8 cellular contexts compared by ENCODE assay signal in the genomic region with DNA sequence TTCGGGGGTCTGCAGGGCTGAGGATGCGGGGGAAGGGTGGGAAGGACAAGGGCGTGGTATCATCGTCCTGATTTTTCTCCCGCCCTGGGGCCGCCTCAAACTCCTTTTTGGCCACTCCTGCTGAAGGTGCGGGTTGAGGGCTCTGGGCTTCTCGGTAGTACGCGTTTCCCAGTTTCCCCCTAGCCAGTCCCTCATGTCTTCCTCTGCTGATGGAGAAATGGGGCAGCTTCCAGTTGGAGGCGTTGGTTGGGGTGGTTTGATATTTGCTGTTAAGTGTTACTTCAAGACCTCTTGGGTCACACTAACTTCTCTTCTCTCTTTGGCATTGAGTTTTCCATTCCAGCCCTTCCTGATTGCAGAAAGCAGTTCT. TPM values are rescaled to one million over a fixed set of nuclear protein-coding genes. Genes with fewer than 3 reads are reported as not detected.
DNase-seq lines count a peak whose midpoint lies in the region; ATAC-seq and TF ChIP-seq lines count a peak whose summit lies in the region.

No MANE protein-coding gene starts in this region.

- no peaks in the 10 kb centered on the region for H3K27me3 Mint-ChIP-seq in CD8-positive, alpha-beta T cell (ENCODE audit: low read depth)

- ATAC-seq in CD8-positive, alpha-beta T cell = peak; percentile 22
- ATAC-seq in GM18861 (IDR thresholded peaks at IDR 0.05; ENCODE audit: unreplicated experiment) = peak; percentile 26
- peak; percentile 35 for ATAC-seq in HG03045 (IDR thresholded peaks at IDR 0.05; ENCODE audit: unreplicated experiment)

- H3K36me3 Mint-ChIP-seq in CD8-positive, alpha-beta T cell = peaks cover 16% of the 10 kb centered on the region

- intact Hi-C loops in CD8-positive, alpha-beta T cell (cut with DNase I, micrococcal nuclease) = loop anchor here (2.0 to 10.0 kb wide), 5 partner anchors 237 to 777 kb away; a partner anchor contains a TSS
- intact Hi-C loops in dorsolateral prefrontal cortex (cut with DNase I) = loop anchor here (5.0 to 10.0 kb wide), 3 partner anchors 194 to 237 kb away; a partner anchor contains a TSS

- peak overlapping the region; percentile 98 for H3K27ac Mint-ChIP-seq in CD8-positive, alpha-beta T cell

- peaks cover 36% of the 10 kb centered on the region for H3K4me1 Mint-ChIP-seq in CD8-positive, alpha-beta T cell (ENCODE audit: low read depth)

- H3K9me3 Mint-ChIP-seq in CD8-positive, alpha-beta T cell = no peaks in the 10 kb centered on the region

- 0 to 7% methylated on average over 3 to 10 of the region's 11 CpGs for whole genome bisulfite sequencing in mesodermal cell (ENCODE audit: insufficient coverage in 2 of 2), 2 experiments

- H3K4me3 Mint-ChIP-seq in CD8-positive, alpha-beta T cell = peak overlapping the region; percentile 100

- no peaks in the 10 kb centered on the region for H3K36me3 ChIP-seq in CD8-positive, alpha-beta T cell (ENCODE audit: insufficient read depth, low read length)
- peaks cover 15% of the 10 kb centered on the region for H3K36me3 ChIP-seq in mesodermal cell (ENCODE audit: control insufficient read depth, insufficient read depth, low read length)

- CTCF ChIA-PET in CD8-positive, alpha-beta T cell (lab: Charles Lee) = interaction anchor here (1.4 to 1.5 kb wide), 2 partner anchors 188 to 235 kb away, joined by 3 to 4 read pairs; a partner anchor contains a TSS

- H3K4me1 ChIP-seq in CD8-positive, alpha-beta T cell (ENCODE audit: insufficient read depth, low read length) = peaks cover 24% of the 10 kb centered on the region
- peaks cover 6% of the 10 kb centered on the region for H3K4me1 ChIP-seq in mesodermal cell (ENCODE audit: control insufficient read depth, insufficient read depth, low read length, poor library complexity, severe bottlenecking)

- TF ChIP-seq CTCF in CD8-positive, alpha-beta T cell (IDR thresholded peaks at IDR 0.05) = no peak
- TF ChIP-seq CTCF in dorsolateral prefrontal cortex (IDR thresholded peaks at IDR 0.05 in 54 of 56, conservative IDR thresholded peaks at IDR 0.05 in 2 of 56; ENCODE audit: low read depth in 1 of 56, partially characterized antibody in 56 of 56) = no peak

- no peaks in the 10 kb centered on the region for H3K27me3 ChIP-seq in CD8-positive, alpha-beta T cell (ENCODE audit: insufficient read depth, low read length)
- no peaks in the 10 kb centered on the region for H3K27me3 ChIP-seq in dorsolateral prefrontal cortex

- peak overlapping the region; percentile 68 for H3K27ac ChIP-seq in CD8-positive, alpha-beta T cell (ENCODE audit: low read depth, low read length)
- H3K27ac ChIP-seq in dorsolateral prefrontal cortex (peak overlapping the region in 53 of 59 donors; percentile 20 to 95 (median 83)), mesodermal cell (ENCODE audit: low read depth, low read length, severe bottlenecking) (peak overlapping the region; percentile 89)

- H3K9me3 ChIP-seq in CD8-positive, alpha-beta T cell (ENCODE audit: low read length) = no peaks in the 10 kb centered on the region
- H3K9me3 ChIP-seq in mesodermal cell (ENCODE audit: control insufficient read depth, low read length) = no peaks in the 10 kb centered on the region

- POLR2A ChIA-PET in CD8-positive, alpha-beta T cell (lab: Charles Lee) = interaction anchor here (1.5 kb wide), 1 partner anchor 235 kb away, joined by 6 read pairs; a partner anchor contains a TSS

- DNase-seq in CD8-positive, alpha-beta T cell = no peak
- DNase-seq in RPMI7951 (ENCODE audit: low read depth) = peak; percentile 12
- peak in 1 of 10 donors; percentile 49 for DNase-seq in dorsolateral prefrontal cortex
- DNase-seq in stimulated activated naive CD4-positive, alpha-beta T cell treated with Interleukin-2 at 50 U/mL for 16 hours (lab: John Stamatoyannopoulos, UW) = no peak
- no peak for DNase-seq in mucosa of gallbladder (ENCODE audit: low spot score)

- peak overlapping the region; percentile 69 for H3K4me3 ChIP-seq in CD8-positive, alpha-beta T cell (ENCODE audit: low read depth, low read length)
- H3K4me3 ChIP-seq in dorsolateral prefrontal cortex (peak overlapping the region; percentile 59 to 100 (median 92)), mesodermal cell (ENCODE audit: extremely low read depth, insufficient read depth, low read length, poor library complexity, severe bottlenecking) (peak overlapping the region; percentile 77)

RNA-seq across cellular contexts. Expression of a gene that starts 0.5 kb away (rescaled TPM):
- total RNA-seq in CD8-positive, alpha-beta T cell = 1 to 10 TPM; 2.9 to 5.8 TPM
- total RNA-seq in RPMI7951 (2014; rRNA removed; shearing (Covaris generic)) = 17.7 and 20.8 TPM in 2 replicates
- total RNA-seq in dorsolateral prefrontal cortex = 10 to 100 TPM in 98 of 120 experiments, 1 to 10 TPM in 22; 7.1 to 19.5 (median 12.1) TPM
- polyA plus RNA-seq in mesodermal cell (2013, experiment 1 of 2) = 21.0 TPM
- 22.9 TPM for polyA plus RNA-seq in mesodermal cell (2013, experiment 2 of 2)
- 12.8 TPM for total RNA-seq in mucosa of gallbladder

RNA-seq across cellular contexts. Expression of a gene that starts 0.6 kb away (rescaled TPM):
- total RNA-seq in CD8-positive, alpha-beta T cell = 10 to 100 TPM; 23.9 to 24.8 TPM
- total RNA-seq in RPMI7951 (2014; rRNA removed; shearing (Covaris generic)) = 19.4 and 22.2 TPM in 2 replicates
- total RNA-seq in dorsolateral prefrontal cortex (10 to 100 TPM; 10.9 to 21.8 (median 16.1) TPM), mucosa of gallbladder (16.3 TPM)
- 22.8 TPM for polyA plus RNA-seq in mesodermal cell (2013, experiment 1 of 2)
- polyA plus RNA-seq in mesodermal cell (2013, experiment 2 of 2) = 25.9 TPM
